In genomic region chr6:132021552-132022375, GRCh38 we compare ENCODE assay signal across 1 cellular context.
TF ChIP-seq lines count a peak whose summit lies in the region.

No MANE protein-coding gene starts in this region.

TF ChIP-seq in H1, 55 proteins besides CTCF, POLR2A, EP300 and RAD21:
- TF ChIP-seq SRF (IDR thresholded peaks at IDR 0.05; ENCODE audit: low read depth, low read length) = 0 out of 2 replicates have a peak, but pooled peaks have one; percentile 15
- no peak for TF ChIP-seq MAFK (IDR thresholded peaks at IDR 0.05; ENCODE audit: low read depth, low read length)
